Comparison of ENCODE assay signal across 9 cellular contexts in genomic region chr22:21942939-21943338, GRCh38. TPM values are rescaled to one million over a fixed set of nuclear protein-coding genes. Genes with fewer than 3 reads are reported as not detected.
DNase-seq lines count a peak whose midpoint lies in the region; ATAC-seq and TF ChIP-seq lines count a peak whose summit lies in the region.
"Had no signal": no experiment of that assay in that cellular context is flagged by ENCODE, and none has a peak within 500 bp of the region (broad histone marks: within the 10 kb centered on the region; RNA-seq: fewer than 3 reads in every experiment).

No MANE protein-coding gene starts in this region.

- H3K36me3 ChIP-seq in BLaER1 (peaks cover 28% of the 10 kb centered on the region), Peyer's patch (peaks cover 0 to 12% (median 0%) of the 10 kb centered on the region in 3 donors), prostate gland (peaks cover 0 to 4% of the 10 kb centered on the region in 2 donors)

- H3K9me3 Mint-ChIP-seq in effector memory CD8-positive, alpha-beta T cell = no peaks in the 10 kb centered on the region
- no peaks in the 10 kb centered on the region for H3K9me3 Mint-ChIP-seq in naive thymus-derived CD8-positive, alpha-beta T cell
- H3K9me3 Mint-ChIP-seq: naive B cell had no signal

- peak overlapping the region in 1 of 2 donors; percentile 65 for H3K27ac Mint-ChIP-seq in effector memory CD8-positive, alpha-beta T cell
- peak overlapping the region in 5 of 10 donors; percentile 25 to 78 (median 41) for H3K27ac Mint-ChIP-seq in naive thymus-derived CD8-positive, alpha-beta T cell

- peak overlapping the region; percentile 45 for H3K4me3 ChIP-seq in BLaER1
- no peak overlapping the region for H3K4me3 ChIP-seq in Peyer's patch
- H3K4me3 ChIP-seq in coronary artery = no peak overlapping the region
- no peak overlapping the region for H3K4me3 ChIP-seq in prostate gland

- no peaks in the 10 kb centered on the region for H4K20me1 ChIP-seq in BLaER1

- intact Hi-C loops in prostate gland (cut with DNase I) = no loop called here

- H3K4me2 ChIP-seq in BLaER1 = peak overlapping the region; percentile 91

- H3K27ac ChIP-seq in BLaER1 (peak overlapping the region; percentile 90), Peyer's patch (peak overlapping the region; percentile 38 to 95 (median 54)), coronary artery (peak overlapping the region; percentile 49 to 98), prostate gland (peak overlapping the region; percentile 75 to 90)

- DNase-seq in Peyer's patch = no peak
- no peak for DNase-seq in coronary artery (ENCODE audit: low spot score)
- no peak for DNase-seq in prostate gland (ENCODE audit: low spot score)
- no peak for DNase-seq in effector memory CD8-positive, alpha-beta T cell
- no peak for DNase-seq in DMS79 treated with DMSO at 0.1 percent for 48 hours (lab: John Stamatoyannopoulos, UW)
- no peak for DNase-seq in stimulated activated naive CD4-positive, alpha-beta T cell (lab: John Stamatoyannopoulos, UW)
- no peak for DNase-seq in naive thymus-derived CD8-positive, alpha-beta T cell
- DNase-seq: naive B cell had no signal

- POLR2A ChIA-PET in naive thymus-derived CD8-positive, alpha-beta T cell (lab: Charles Lee) = no interaction called here

- H3K27me3 ChIP-seq in BLaER1 = no peaks in the 10 kb centered on the region
- H3K27me3 ChIP-seq in Peyer's patch = no peaks in the 10 kb centered on the region
- no peaks in the 10 kb centered on the region for H3K27me3 ChIP-seq in prostate gland (replicated peaks; ENCODE audit: insufficient read depth)

- no peak overlapping the region for H3K4me3 Mint-ChIP-seq in effector memory CD8-positive, alpha-beta T cell
- peak overlapping the region in 1 of 10 donors; percentile 3 for H3K4me3 Mint-ChIP-seq in naive thymus-derived CD8-positive, alpha-beta T cell

- H3K9me3 ChIP-seq in BLaER1 = no peaks in the 10 kb centered on the region
- no peaks in the 10 kb centered on the region for H3K9me3 ChIP-seq in Peyer's patch
- no peaks in the 10 kb centered on the region for H3K9me3 ChIP-seq in prostate gland

- H3K27me3 Mint-ChIP-seq in effector memory CD8-positive, alpha-beta T cell = no peaks in the 10 kb centered on the region
- no peaks in the 10 kb centered on the region for H3K27me3 Mint-ChIP-seq in naive thymus-derived CD8-positive, alpha-beta T cell
- H3K27me3 Mint-ChIP-seq: naive B cell had no signal

- TF ChIP-seq POLR2A in Peyer's patch (IDR thresholded peaks at IDR 0.05) (no peak), prostate gland (IDR thresholded peaks at IDR 0.05) (no peak)

- H3K9ac ChIP-seq in BLaER1 = peak overlapping the region; percentile 71

- no peak for ATAC-seq in effector memory CD8-positive, alpha-beta T cell (replicated peaks)
- ATAC-seq in naive thymus-derived CD8-positive, alpha-beta T cell = no peak

- WGBS in prostate gland = 46% methylated on average over 9 of the region's 9 CpGs

- peaks cover 20 to 23% of the 10 kb centered on the region in 2 donors for H3K4me1 Mint-ChIP-seq in effector memory CD8-positive, alpha-beta T cell (ENCODE audit: low read depth in 2 of 2)
- peaks cover 24 to 50% (median 36%) of the 10 kb centered on the region in 4 donors for H3K4me1 Mint-ChIP-seq in naive thymus-derived CD8-positive, alpha-beta T cell

- TF ChIP-seq CTCF in Peyer's patch (IDR thresholded peaks at IDR 0.05) (no peak), coronary artery (IDR thresholded peaks at IDR 0.05) (no peak), prostate gland (IDR thresholded peaks at IDR 0.05) (no peak)

- peaks cover 7% of the 10 kb centered on the region for H3K36me3 Mint-ChIP-seq in effector memory CD8-positive, alpha-beta T cell (ENCODE audit: insufficient read depth)
- peaks cover 0 to 23% (median 2%) of the 10 kb centered on the region in 3 donors for H3K36me3 Mint-ChIP-seq in naive thymus-derived CD8-positive, alpha-beta T cell

- H3K4me1 ChIP-seq in BLaER1 (peaks cover 98% of the 10 kb centered on the region), Peyer's patch (peaks cover 0 to 38% (median 2%) of the 10 kb centered on the region in 4 donors), prostate gland (replicated peaks) (peaks cover 5% of the 10 kb centered on the region)

RNA-seq across cellular contexts. Expression of gene PPM1F, which starts 9.7 kb away (rescaled TPM):
- total RNA-seq in Peyer's patch (10 to 100 TPM; 13.8 to 28.9 (median 21.0) TPM), prostate gland (10 to 100 TPM; 16.8 to 31.6 TPM)
- 10 to 100 TPM; 23.6 to 25.1 TPM for total RNA-seq in naive thymus-derived CD8-positive, alpha-beta T cell
- 1 to 10 TPM; 8.3 to 9.9 (median 9.6) TPM for polyA plus RNA-seq in naive thymus-derived CD8-positive, alpha-beta T cell

RNA-seq across cellular contexts. Expression of gene TOP3B, which starts 39.6 kb away (rescaled TPM):
- total RNA-seq in Peyer's patch (10 to 100 TPM; 53.6 to 91.6 (median 80.2) TPM), prostate gland (10 to 100 TPM; 25.2 to 60.6 TPM)
- total RNA-seq in naive thymus-derived CD8-positive, alpha-beta T cell = 10 to 100 TPM; 69.6 to 70.5 TPM
- 10 to 100 TPM in 2 of 3 donors, 1 to 10 TPM in 1; 9.6 to 18.3 (median 11.2) TPM for polyA plus RNA-seq in naive thymus-derived CD8-positive, alpha-beta T cell
